In the genomic region with DNA sequence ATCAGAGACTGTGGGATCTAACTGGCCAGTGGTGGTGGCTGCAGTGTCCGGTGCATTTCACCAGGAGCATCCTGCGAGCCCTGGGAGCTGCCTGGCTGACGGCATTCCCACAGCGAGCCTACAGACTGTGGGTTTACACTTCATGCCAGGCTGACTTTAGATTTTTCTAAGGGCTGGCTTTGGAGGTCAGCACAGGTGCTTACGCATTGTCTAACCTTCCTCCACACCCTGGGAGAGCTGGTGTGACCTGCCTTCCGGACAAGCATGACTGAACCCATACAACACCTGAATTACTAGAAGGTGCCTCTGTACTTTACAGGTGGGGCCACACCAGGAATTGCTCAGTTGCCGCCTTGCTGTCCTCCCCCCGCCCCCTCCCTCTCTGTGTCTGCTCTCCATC, we compare ENCODE assay signal across 33 cellular contexts.
A peak's percentile ranks its signal among the peaks of the same experiment; 100 is the strongest.
DNase-seq lines count a peak whose midpoint lies in the region; ATAC-seq, FAIRE-seq and TF ChIP-seq lines count a peak whose summit lies in the region.
"Had no signal": no experiment of that assay in that cellular context is flagged by ENCODE, and none has a peak within 500 bp of the region (broad histone marks: within the 10 kb centered on the region; RNA-seq: fewer than 3 reads in every experiment).

No MANE protein-coding gene starts in this region.

- H3K27me3 ChIP-seq in HepG2 (ENCODE audit: control insufficient read depth in 1 of 2, insufficient read depth in 2 of 2, low read length in 2 of 2) (no peaks in the 10 kb centered on the region), right lobe of liver (no peaks in the 10 kb centered on the region), left lung (no peaks in the 10 kb centered on the region), GM23338 (ENCODE audit: insufficient read depth) (no peaks in the 10 kb centered on the region)
- H3K27me3 ChIP-seq: BE2C, brain microvascular endothelial cell, esophagus muscularis mucosa, gastrocnemius medialis, MG63, neural progenitor cell, uterus had no signal

- H3K4me3 ChIP-seq in HepG2 (replicated peaks in 1 of 3; ENCODE audit: insufficient read depth in 1 of 3, low read depth in 2 of 3, low read length in 3 of 3) (no peak overlapping the region), right lobe of liver (no peak overlapping the region), left lung (no peak overlapping the region), GM23338 (no peak overlapping the region)
- H3K4me3 ChIP-seq: esophagus muscularis mucosa, gastrocnemius medialis, MG63, neural progenitor cell, prostate gland, uterus had no signal

- H3K27ac Mint-ChIP-seq in activated B cell treated with CpG ODN at 0.5 μM for 24 hours (peak overlapping the region; percentile 57), GM23338 (no peak overlapping the region)
- H3K27ac Mint-ChIP-seq: activated CD8-positive, alpha-beta memory T cell treated with anti-CD3 and anti-CD28 coated beads, Interleukin-2, amount 10 ng/mL, durations not matched to agents 7 days and 5 days; activated naive CD4-positive, alpha-beta T cell treated with anti-CD3 and anti-CD28 coated beads for 36 hours; HFFc6; neural progenitor cell had no signal

- H3K4me2 ChIP-seq in HepG2 (ENCODE audit: low read depth, low read length), result no peak overlapping the region
- no peak overlapping the region for H3K4me2 ChIP-seq in GM23338
- H3K4me2 ChIP-seq: neural progenitor cell had no signal

- H3K27me3 Mint-ChIP-seq in activated B cell treated with CpG ODN at 0.5 μM for 24 hours, result no peaks in the 10 kb centered on the region
- peaks cover 3% of the 10 kb centered on the region for H3K27me3 Mint-ChIP-seq in GM23338 (ENCODE audit: insufficient read depth, low read depth, poor library complexity)
- H3K27me3 Mint-ChIP-seq: activated CD8-positive, alpha-beta memory T cell treated with anti-CD3 and anti-CD28 coated beads, Interleukin-2, amount 10 ng/mL, durations not matched to agents 7 days and 5 days had no signal

- H3K4me3 Mint-ChIP-seq in activated B cell treated with CpG ODN at 0.5 μM for 24 hours (no peak overlapping the region), GM23338 (no peak overlapping the region)
- H3K4me3 Mint-ChIP-seq: activated CD8-positive, alpha-beta memory T cell treated with anti-CD3 and anti-CD28 coated beads, Interleukin-2, amount 10 ng/mL, durations not matched to agents 7 days and 5 days; activated naive CD4-positive, alpha-beta T cell treated with anti-CD3 and anti-CD28 coated beads for 36 hours; HFFc6; neural progenitor cell had no signal

- CTCF ChIA-PET in HepG2 (lab: Yijun Ruan, JAX; ENCODE audit: low intra/inter-chr PET ratio, low total read pairs), result no interaction called here
- CTCF ChIA-PET in activated B cell treated with CpG ODN at 0.5 μM for 24 hours (lab: Charles Lee), result no interaction called here

- ATAC-seq in HepG2 (no peak), right lobe of liver (no peak), activated B cell treated with CpG ODN at 0.5 μM for 24 hours (ENCODE audit: low read depth) (no peak), left lung (peak; percentile 66), GM23338 (no peak), GM18861 (IDR thresholded peaks at IDR 0.05; ENCODE audit: unreplicated experiment) (no peak)
- ATAC-seq: activated CD8-positive, alpha-beta memory T cell treated with anti-CD3 and anti-CD28 coated beads, Interleukin-2, amount 10 ng/mL, durations not matched to agents 7 days and 5 days; gastrocnemius medialis; Panc1 had no signal

- no peak for TF ChIP-seq POLR2A in HepG2 (IDR thresholded peaks at IDR 0.05; ENCODE audit: insufficient read depth in 1 of 2, low read depth in 2 of 2, low read length in 2 of 2)
- no peak for TF ChIP-seq POLR2A in right lobe of liver (IDR thresholded peaks at IDR 0.05)

- H4K20me1 ChIP-seq in HepG2 (ENCODE audit: insufficient read depth, low read length), result no peaks in the 10 kb centered on the region
- no peaks in the 10 kb centered on the region for H4K20me1 ChIP-seq in GM23338 (replicated peaks; ENCODE audit: insufficient read depth)

- BruUV-seq in HepG2 (replicated peaks; lab: Mats Ljungman, UMichigan), result no TSS peak

- H3K36me3 ChIP-seq in HepG2 (replicated peaks in 1 of 2; ENCODE audit: control insufficient read depth in 1 of 2, insufficient read depth in 2 of 2, low read length in 2 of 2) (peaks cover 35 to 78% of the 10 kb centered on the region in 2 experiments), right lobe of liver (peaks cover 0 to 12% (median 2%) of the 10 kb centered on the region in 4 donors), left lung (peaks cover 0 to 21% of the 10 kb centered on the region in 2 donors), GM23338 (ENCODE audit: insufficient read depth) (no peaks in the 10 kb centered on the region)
- H3K36me3 ChIP-seq: BE2C, neural progenitor cell, prostate gland, uterus had no signal

- H2AFZ ChIP-seq in HepG2 (ENCODE audit: low read length), result no peak overlapping the region
- no peak overlapping the region for H2AFZ ChIP-seq in GM23338
- H2AFZ ChIP-seq: neural progenitor cell had no signal

- no peak overlapping the region for H3K27ac ChIP-seq in HepG2 (ENCODE audit: extremely low read length, insufficient read depth, low read length)
- H3K27ac ChIP-seq in right lobe of liver, result no peak overlapping the region
- H3K27ac ChIP-seq in left lung, result peak overlapping the region; percentile 68 to 75
- no peak overlapping the region for H3K27ac ChIP-seq in GM23338 (ENCODE audit: low read depth)
- H3K27ac ChIP-seq: brain microvascular endothelial cell, esophagus muscularis mucosa, gastrocnemius medialis, neural progenitor cell, prostate gland, uterus had no signal

- TF ChIP-seq CTCF in HepG2 (CRISPR knock-in tag; IDR thresholded peaks at IDR 0.05) (no peak), right lobe of liver (IDR thresholded peaks at IDR 0.05) (no peak), activated B cell treated with CpG ODN at 0.5 μM for 24 hours (IDR thresholded peaks at IDR 0.05) (no peak), left lung (IDR thresholded peaks at IDR 0.05) (no peak), GM23338 (conservative IDR thresholded peaks at IDR 0.05; ENCODE audit: low read depth in 2 of 2) (no peak)

- TF ChIP-seq RAD21 in HepG2 (CRISPR knock-in tag; IDR thresholded peaks at IDR 0.05), result no peak

- intact Hi-C loops in HepG2 (cut with micrococcal nuclease; ENCODE audit: unreplicated experiment), result no loop called here
- intact Hi-C loops in right lobe of liver (cut with DNase I), result loop anchor here in 1 of 2 donors (10.0 kb wide), 1 partner anchor 49 kb away; no protein-coding TSS in a partner anchor
- intact Hi-C loops in activated B cell treated with CpG ODN at 0.5 μM for 24 hours (cut with micrococcal nuclease), result loop anchor here (5.0 kb wide), 2 partner anchors 33 to 402 kb away; no protein-coding TSS in a partner anchor
- intact Hi-C loops in left lung (cut with DNase I), result no loop called here
- intact Hi-C loops in posterior cingulate gyrus (cut with DNase I), result no loop called here

- H3K79me2 ChIP-seq in HepG2 (ENCODE audit: insufficient read depth, low read length), result peaks cover 21% of the 10 kb centered on the region
- H3K79me2 ChIP-seq in GM23338 (replicated peaks; ENCODE audit: insufficient read depth), result no peaks in the 10 kb centered on the region; the same call in 1 of the 2 replicates

- in situ Hi-C loops in HepG2 (cut with HindIII; ENCODE audit: extremely low pct_ligation_motif_present, low pct_unique_long_range_greater_than_20kb), result no loop called here

- no peak for TF ChIP-seq EP300 in HepG2 (IDR thresholded peaks at IDR 0.05; ENCODE audit: low read depth in 2 of 2, low read length in 2 of 2)
- TF ChIP-seq EP300 in HepG2 (CRISPR knock-in tag; IDR thresholded peaks at IDR 0.05; ENCODE audit: borderline replicate concordance), result no peak

- 94% methylated on average over 7 of the region's 8 CpGs for WGBS in HepG2 (ENCODE audit: low lambda C conversion rate)
- WGBS in right lobe of liver (ENCODE audit: insufficient coverage, low coverage, low lambda C conversion rate, missing lambda C conversion rate), result 89% methylated on average over 3 of the region's 8 CpGs

- DNase-seq in HepG2 (ENCODE audit: low spot score), result no peak
- no peak for DNase-seq in right lobe of liver
- DNase-seq in activated B cell treated with CpG ODN at 0.5 μM for 24 hours, result no peak
- DNase-seq in left lung, result peak in 1 of 2 donors; percentile 63
- no peak for DNase-seq in posterior cingulate gyrus
- no peak for DNase-seq in HK-2 (ENCODE audit: unreplicated experiment)
- DNase-seq in GM23338 (ENCODE audit: low spot score), result no peak
- DNase-seq: activated CD4-positive, alpha-beta T cell treated with anti-CD3 and anti-CD28 coated beads, Interleukin-2, amount 50 U/mL, for 1 hour; activated CD8-positive, alpha-beta memory T cell treated with anti-CD3 and anti-CD28 coated beads, Interleukin-2, amount 10 ng/mL, durations not matched to agents 7 days and 5 days; activated naive CD4-positive, alpha-beta T cell treated with anti-CD3 and anti-CD28 coated beads for 36 hours; BE2C; brain microvascular endothelial cell; COR-L47; effector CD4-positive, alpha-beta T cell; gastrocnemius medialis; HFFc6; islet precursor cell; mammary epithelial cell; MG63; NCI-H1436; NCI-H2227 treated with DMSO at 0.1 percent for 48 hours; NK-92 treated with Interleukin-12 subunit alpha and Interleukin-12 subunit beta, amount 100 ng/mL, for 24 hours; SHP77 treated with DMSO at 0.1 percent for 48 hours; substantia nigra; T-helper 9 cell; uterus had no signal

- no peaks in the 10 kb centered on the region for H3K9me3 ChIP-seq in HepG2 (ENCODE audit: low read length)
- no peaks in the 10 kb centered on the region for H3K9me3 ChIP-seq in right lobe of liver
- no peaks in the 10 kb centered on the region for H3K9me3 ChIP-seq in left lung
- H3K9me3 ChIP-seq: BE2C, esophagus muscularis mucosa, gastrocnemius medialis, MG63, prostate gland, uterus had no signal

- no peak for FAIRE-seq in HepG2 (lab: Jason Lieb, UNC)
- FAIRE-seq: GM19239 had no signal

- no peaks in the 10 kb centered on the region for H3K9me3 Mint-ChIP-seq in activated B cell treated with CpG ODN at 0.5 μM for 24 hours
- no peaks in the 10 kb centered on the region for H3K9me3 Mint-ChIP-seq in GM23338
- H3K9me3 Mint-ChIP-seq: activated naive CD4-positive, alpha-beta T cell treated with anti-CD3 and anti-CD28 coated beads for 36 hours; HFFc6; IgD-negative memory B cell; neural progenitor cell had no signal

- POLR2A ChIA-PET in HepG2 (lab: Yijun Ruan, JAX), result no interaction called here
- POLR2A ChIA-PET in activated B cell treated with CpG ODN at 0.5 μM for 24 hours (lab: Charles Lee), result interaction anchor here (1.0 kb wide), 1 partner anchor 66 kb away, joined by 3 read pairs; no protein-coding TSS in a partner anchor

- H3K4me1 ChIP-seq in HepG2 (ENCODE audit: insufficient read depth, low read length), result peaks cover 35% of the 10 kb centered on the region
- peaks cover 0 to 20% (median 6%) of the 10 kb centered on the region in 4 donors for H3K4me1 ChIP-seq in right lobe of liver
- peaks cover 10 to 43% of the 10 kb centered on the region in 2 donors for H3K4me1 ChIP-seq in left lung
- H3K4me1 ChIP-seq in GM23338 (ENCODE audit: insufficient read depth), result no peaks in the 10 kb centered on the region
- H3K4me1 ChIP-seq: BE2C, gastrocnemius medialis, neural progenitor cell, uterus had no signal

- H3K9ac ChIP-seq in HepG2 (ENCODE audit: insufficient read depth, low read depth, low read length), result no peak overlapping the region
- H3K9ac ChIP-seq: neural progenitor cell had no signal

- H3K4me1 Mint-ChIP-seq in activated B cell treated with CpG ODN at 0.5 μM for 24 hours (peaks cover 66% of the 10 kb centered on the region), GM23338 (peaks cover 15% of the 10 kb centered on the region)
- H3K4me1 Mint-ChIP-seq: neural progenitor cell had no signal

- no peaks in the 10 kb centered on the region for H3F3A ChIP-seq in GM23338 (replicated peaks; ENCODE audit: low read depth)

- H3K9me2 ChIP-seq in GM23338 (ENCODE audit: insufficient read depth), result peaks cover 7% of the 10 kb centered on the region; the same call in 1 of the 2 replicates

- peaks cover 40% of the 10 kb centered on the region for H3K36me3 Mint-ChIP-seq in activated B cell treated with CpG ODN at 0.5 μM for 24 hours (ENCODE audit: low read depth)
- H3K36me3 Mint-ChIP-seq in GM23338 (ENCODE audit: low read depth), result peaks cover 15% of the 10 kb centered on the region

Comparison
In these comparisons a context has a peak if more than half of its experiments do, and no peak if none do; other contexts are left out.
1. H3K27ac ChIP-seq: peak in left lung (2 of 2); none in HepG2 (single experiment), right lobe of liver (0 of 3) and GM23338 (single experiment).